Comparison of ENCODE assay signal across 26 cellular contexts in genomic region chr12:90899456-90900182, GRCh38. TPM values are rescaled to one million over a fixed set of nuclear protein-coding genes. Genes with fewer than 3 reads are reported as not detected.
DNase-seq lines count a peak whose midpoint lies in the region; ATAC-seq and TF ChIP-seq lines count a peak whose summit lies in the region.
"Had no signal": no experiment of that assay in that cellular context is flagged by ENCODE, and none has a peak within 500 bp of the region (broad histone marks: within the 10 kb centered on the region; RNA-seq: fewer than 3 reads in every experiment).

No MANE protein-coding gene starts in this region.

- no peaks in the 10 kb centered on the region for H3K79me1 ChIP-seq in IMR-90 (ENCODE audit: low read depth in 1 of 2, low read length in 2 of 2)

- ATAC-seq in IMR-90 (ENCODE audit: low read depth): peak; percentile 81
- peak; percentile 90 for ATAC-seq in foreskin keratinocyte
- no peak for ATAC-seq in HG02938 (IDR thresholded peaks at IDR 0.05; ENCODE audit: unreplicated experiment)
- ATAC-seq: left lobe of liver; stimulated activated naive B cell treated with anti-CD40 and anti-IgM and Interleukin-4, amounts not matched to agents 10 μg/mL and 1 μg/mL and 100 μg/mL, for 72 hours; T-helper 17 cell had no signal

- H3K14ac ChIP-seq in IMR-90 (replicated peaks; ENCODE audit: low read depth, low read length): no peak overlapping the region

- no peaks in the 10 kb centered on the region for H3K36me3 ChIP-seq in IMR-90 (ENCODE audit: control insufficient read depth, insufficient read depth, low read length)
- H3K36me3 ChIP-seq: MG63, vagina had no signal

- CTCF ChIA-PET in IMR-90 (lab: Yijun Ruan, JAX): no interaction called here

- POLR2A ChIA-PET in IMR-90 (lab: Charles Lee; ENCODE audit: unreplicated experiment): no interaction called here

- no peaks in the 10 kb centered on the region for H4K20me1 ChIP-seq in IMR-90 (ENCODE audit: insufficient read depth, low read length)

- H3K9me3 ChIP-seq in IMR-90 (ENCODE audit: control insufficient read depth, insufficient read depth, low read length): no peaks in the 10 kb centered on the region
- H3K9me3 ChIP-seq: MG63, testis, vagina had no signal

- dilution Hi-C loops in IMR-90 (cut with HindIII; ENCODE audit: low sequenced_read_pairs, unreplicated experiment): no loop called here

- BruUV-seq in IMR-90 (replicated peaks; lab: Mats Ljungman, UMichigan): no TSS peak

- H3K9me1 ChIP-seq in IMR-90 (ENCODE audit: insufficient read depth, low read length): no peaks in the 10 kb centered on the region

- H3K18ac ChIP-seq in IMR-90 (ENCODE audit: low read depth, low read length): no peak overlapping the region

- H2BK20ac ChIP-seq in IMR-90 (ENCODE audit: low read depth, low read length): no peak overlapping the region

- H3K27me3 ChIP-seq in IMR-90 (ENCODE audit: control insufficient read depth, insufficient read depth, low read length): no peaks in the 10 kb centered on the region
- no peaks in the 10 kb centered on the region for H3K27me3 ChIP-seq in foreskin keratinocyte
- H3K27me3 ChIP-seq: MG63, testis, vagina had no signal

- H2BK5ac ChIP-seq in IMR-90 (ENCODE audit: low read depth, low read length, poor library complexity, severe bottlenecking): no peak overlapping the region

- H3K4me2 ChIP-seq in IMR-90 (ENCODE audit: low read depth, low read length): peak overlapping the region; percentile 32; the same call in 1 of the 2 replicates

- H4K5ac ChIP-seq in IMR-90 (ENCODE audit: low read depth, low read length): no peak overlapping the region

- no peak overlapping the region for H2AK5ac ChIP-seq in IMR-90 (ENCODE audit: low read depth, low read length)

- 0 out of 3 replicates have a peak overlapping the region, but pooled peaks have one; percentile 12 for H2BK15ac ChIP-seq in IMR-90 (ENCODE audit: low read depth, low read length)

- intact Hi-C loops in IMR-90 (cut with micrococcal nuclease): loop anchor here (10.0 kb wide), 1 partner anchor 1355 kb away; no protein-coding TSS in a partner anchor

- H2AK9ac ChIP-seq in IMR-90 (replicated peaks; ENCODE audit: low read depth, low read length, poor library complexity): no peak overlapping the region

- H3K4me1 ChIP-seq in IMR-90 (ENCODE audit: control insufficient read depth, insufficient read depth, low read length) (no peaks in the 10 kb centered on the region; the same call in 1 of the 2 replicates), foreskin keratinocyte (peaks cover 46% of the 10 kb centered on the region)
- H3K4me1 ChIP-seq: testis, vagina had no signal

- H4K91ac ChIP-seq in IMR-90 (ENCODE audit: insufficient read depth, low read depth, low read length): no peak overlapping the region

- no peak overlapping the region for H3K56ac ChIP-seq in IMR-90 (ENCODE audit: extremely low read depth, insufficient read depth, low read length)

- 0 out of 4 replicates have a peak overlapping the region, but pooled peaks of 1 of the 2 experiments have one; percentile 2 for H4K8ac ChIP-seq in IMR-90 (ENCODE audit: low read depth in 2 of 2, low read length in 2 of 2)

- no peak for TF ChIP-seq POLR2A in IMR-90 (IDR thresholded peaks at IDR 0.05; ENCODE audit: low read depth, low read length)

- WGBS in IMR-90 (ENCODE audit: extremely low coverage in 2 of 2, insufficient read length in 1 of 2), 2 experiments: 52% methylated on average over 3 of the region's 4 CpGs; no CpG with 5 or more reads in 1 of the 2 experiments

- peak; percentile 23 for DNase-seq in AG10803 (ENCODE audit: low read depth)
- peak; percentile 64 for DNase-seq in IMR-90
- DNase-seq in amniotic epithelial cell (ENCODE audit: low read depth): peak; percentile 27
- peak; percentile 57 to 74 for DNase-seq in foreskin keratinocyte
- no peak for DNase-seq in activated CD8-positive, alpha-beta memory T cell treated with anti-CD3 and anti-CD28 coated beads, Interleukin-2, amount 50 U/mL, for 48 hours
- DNase-seq in activated T-cell treated with anti-CD3 and anti-CD28 coated beads, Interleukin-2, amount 50 U/mL, for 48 hours: no peak
- no peak for DNase-seq in GF-D8 (lab: John Stamatoyannopoulos, UW)
- DNase-seq: ACHN; activated CD4-positive, alpha-beta T cell treated with anti-CD3 and anti-CD28 coated beads, Interleukin-2, amount 10 ng/mL, durations not matched to agents 7 days and 5 days; activated naive CD8-positive, alpha-beta T cell treated with anti-CD3 and anti-CD28 coated beads, Interleukin-2, amount 10 ng/mL, durations not matched to agents 7 days and 5 days; glutamatergic neuron; GOT3; MG63; NCI-H146; NCI-H2171 treated with DMSO at 0.1 percent for 48 hours; posterior cingulate gyrus; SIG-M5; stimulated activated naive B cell treated with anti-CD40 and anti-IgM and Interleukin-4, amounts not matched to agents 10 μg/mL and 1 μg/mL and 100 μg/mL, for 72 hours; T-helper 17 cell; testis had no signal

- TF ChIP-seq CTCF in AG10803 (conservative IDR thresholded peaks at IDR 0.05; ENCODE audit: low read length) (no peak), IMR-90 (conservative IDR thresholded peaks at IDR 0.05; ENCODE audit: low read depth, low read length) (no peak), foreskin keratinocyte (conservative IDR thresholded peaks at IDR 0.05) (no peak)

- H3K4me3 ChIP-seq in AG10803 (ENCODE audit: low read length): no peak overlapping the region
- no peak overlapping the region for H3K4me3 ChIP-seq in IMR-90 (ENCODE audit: insufficient read depth, low read depth, low read length)
- H3K4me3 ChIP-seq: MG63, testis, vagina had no signal

- no peak overlapping the region for H3K9ac ChIP-seq in IMR-90 (ENCODE audit: low read depth, low read length)

- in situ Hi-C loops in IMR-90 (cut with MboI; ENCODE audit: low sequenced_read_pairs): no loop called here

- no peak overlapping the region for H3K27ac ChIP-seq in IMR-90 (ENCODE audit: insufficient read depth, low read length)
- H3K27ac ChIP-seq in foreskin keratinocyte: no peak overlapping the region
- H3K27ac ChIP-seq: testis, vagina had no signal

- no peak overlapping the region for H2AFZ ChIP-seq in IMR-90 (replicated peaks; ENCODE audit: low read length, poor library complexity)

- 0 out of 2 replicates have a peak overlapping the region, but pooled peaks have one; percentile 0 for H2BK120ac ChIP-seq in IMR-90 (ENCODE audit: low read depth, low read length)

- H3K23ac ChIP-seq in IMR-90 (ENCODE audit: low read depth, low read length): no peak overlapping the region

- no peak for TF ChIP-seq RAD21 in IMR-90 (IDR thresholded peaks at IDR 0.05; ENCODE audit: low read length)

- H3K4ac ChIP-seq in IMR-90 (ENCODE audit: low read depth, low read length): no peak overlapping the region

TF ChIP-seq in IMR-90, 13 proteins besides CTCF, POLR2A, EP300 and RAD21:
- TF ChIP-seq NFE2L2 (IDR thresholded peaks at IDR 0.05; ENCODE audit: low read depth, low read length) (no peak), BHLHE40 (IDR thresholded peaks at IDR 0.05; ENCODE audit: low read depth, low read length) (no peak), RFX5 (IDR thresholded peaks at IDR 0.05; ENCODE audit: low read depth, low read length) (no peak), MXI1 (IDR thresholded peaks at IDR 0.05; ENCODE audit: borderline replicate concordance, low read depth, low read length) (no peak), MAFK (IDR thresholded peaks at IDR 0.05; ENCODE audit: low read depth, low read length) (peak; percentile 63; the same call in 1 of the 2 replicates), CEBPB (IDR thresholded peaks at IDR 0.05; ENCODE audit: low read depth, low read length) (no peak), RCOR1 (IDR thresholded peaks at IDR 0.05; ENCODE audit: insufficient replicate concordance, low read length) (no peak), MAZ (IDR thresholded peaks at IDR 0.05; ENCODE audit: borderline replicate concordance, low read depth, low read length) (no peak), FOS (IDR thresholded peaks at IDR 0.05; ENCODE audit: low read depth, low read length) (peak; percentile 18; the same call in 1 of the 2 replicates)
- TF ChIP-seq, protein P1, sequence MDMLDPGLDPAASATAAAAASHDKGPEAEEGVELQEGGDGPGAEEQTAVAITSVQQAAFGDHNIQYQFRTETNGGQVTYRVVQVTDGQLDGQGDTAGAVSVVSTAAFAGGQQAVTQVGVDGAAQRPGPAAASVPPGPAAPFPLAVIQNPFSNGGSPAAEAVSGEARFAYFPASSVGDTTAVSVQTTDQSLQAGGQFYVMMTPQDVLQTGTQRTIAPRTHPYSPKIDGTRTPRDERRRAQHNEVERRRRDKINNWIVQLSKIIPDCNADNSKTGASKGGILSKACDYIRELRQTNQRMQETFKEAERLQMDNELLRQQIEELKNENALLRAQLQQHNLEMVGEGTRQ (IDR thresholded peaks at IDR 0.05; ENCODE audit: low read depth, low read length): no peak
- TF ChIP-seq, protein P2, sequence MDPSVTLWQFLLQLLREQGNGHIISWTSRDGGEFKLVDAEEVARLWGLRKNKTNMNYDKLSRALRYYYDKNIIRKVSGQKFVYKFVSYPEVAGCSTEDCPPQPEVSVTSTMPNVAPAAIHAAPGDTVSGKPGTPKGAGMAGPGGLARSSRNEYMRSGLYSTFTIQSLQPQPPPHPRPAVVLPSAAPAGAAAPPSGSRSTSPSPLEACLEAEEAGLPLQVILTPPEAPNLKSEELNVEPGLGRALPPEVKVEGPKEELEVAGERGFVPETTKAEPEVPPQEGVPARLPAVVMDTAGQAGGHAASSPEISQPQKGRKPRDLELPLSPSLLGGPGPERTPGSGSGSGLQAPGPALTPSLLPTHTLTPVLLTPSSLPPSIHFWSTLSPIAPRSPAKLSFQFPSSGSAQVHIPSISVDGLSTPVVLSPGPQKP (IDR thresholded peaks at IDR 0.05; ENCODE audit: borderline replicate concordance, low read depth, low read length): no peak

RNA-seq across cellular contexts. Expression of gene CCER1, which starts 55.4 kb away (rescaled TPM):
- total RNA-seq in IMR-90 (2012; rRNA removed) (not detected in 2 replicates), foreskin keratinocyte (not detected in 2 replicates)
- polyA plus RNA-seq in IMR-90 (2012; rRNA removed) (not detected in 2 replicates), foreskin keratinocyte (not detected in 2 replicates)
- polyA plus RNA-seq in IMR-90 (2012; cell fraction: cytosol; rRNA removed): not detected in 2 replicates
- polyA plus RNA-seq in IMR-90 (2012; cell fraction: nucleus; rRNA removed; ENCODE audit: low replicate concordance): not detected in 2 replicates
- total RNA-seq: activated CD4-positive, alpha-beta T cell treated with anti-CD3 and anti-CD28 coated beads, Interleukin-2, amount 10 ng/mL, durations not matched to agents 7 days and 5 days; activated naive CD8-positive, alpha-beta T cell treated with anti-CD3 and anti-CD28 coated beads, Interleukin-2, amount 10 ng/mL, durations not matched to agents 7 days and 5 days; dermis microvascular lymphatic vessel endothelial cell; left lobe of liver; T-helper 17 cell; vagina had no signal
- polyA plus RNA-seq: CD14-positive monocyte, neural cell had no signal

Comparison
In these comparisons a context has a peak if more than half of its experiments do, and no peak if none do; other contexts are left out.
1. DNase-seq: peak in AG10803 (single experiment), IMR-90 (single experiment), amniotic epithelial cell (single experiment) and foreskin keratinocyte (2 of 2); none in activated CD8-positive, alpha-beta memory T cell treated with anti-CD3 and anti-CD28 coated beads, Interleukin-2, amount 50 U/mL, for 48 hours (single experiment), activated T-cell treated with anti-CD3 and anti-CD28 coated beads, Interleukin-2, amount 50 U/mL, for 48 hours (0 of 2) and GF-D8 (single experiment).